2 cellular contexts compared by ENCODE assay signal in the genomic region with DNA sequence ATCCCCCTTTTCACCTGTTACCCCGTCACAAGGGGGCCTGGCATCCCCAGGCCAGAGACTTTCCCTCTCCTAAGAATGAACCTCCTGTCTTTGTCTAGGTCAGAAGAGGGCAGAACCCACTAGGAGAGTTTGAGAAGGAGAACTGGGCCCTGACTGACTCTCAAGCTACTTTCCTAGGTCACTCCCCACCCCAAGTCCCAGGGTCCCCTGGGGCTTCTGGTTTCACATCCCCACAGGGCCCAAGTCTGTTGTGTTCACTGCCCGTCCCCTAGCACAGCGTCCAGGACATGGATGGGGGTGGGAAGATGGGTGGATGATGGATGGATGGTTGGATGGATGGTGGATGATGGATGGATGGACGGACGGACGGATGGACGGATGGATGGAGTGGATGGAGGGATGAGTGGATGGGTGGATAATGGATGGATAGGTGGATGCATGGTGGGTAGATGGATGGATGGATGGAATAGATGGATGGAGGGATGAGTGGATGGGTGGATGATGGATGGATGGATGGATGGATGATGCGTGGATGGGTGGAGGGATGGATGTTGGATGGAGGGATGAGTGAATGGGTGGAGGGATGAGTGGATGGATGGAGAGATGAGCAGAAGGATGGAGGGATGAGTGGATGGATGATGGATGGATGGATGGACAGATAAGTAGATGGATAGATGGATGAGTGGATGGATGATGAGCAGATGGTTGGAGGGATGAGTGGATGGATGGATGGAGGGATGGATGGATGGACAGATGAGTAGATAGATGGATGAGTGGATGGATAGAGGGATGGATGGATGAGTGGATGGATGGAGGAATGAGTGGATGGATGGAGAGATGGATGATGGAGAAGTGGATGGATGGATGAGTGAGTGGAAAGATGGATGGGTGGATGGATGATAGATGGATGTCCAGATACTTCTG.
TF ChIP-seq lines count a peak whose summit lies in the region.

No MANE protein-coding gene starts in this region.

TF ChIP-seq in HepG2, 621 proteins besides CTCF, POLR2A, EP300 and RAD21 (continues in another document):
- TF ChIP-seq, protein P1, sequence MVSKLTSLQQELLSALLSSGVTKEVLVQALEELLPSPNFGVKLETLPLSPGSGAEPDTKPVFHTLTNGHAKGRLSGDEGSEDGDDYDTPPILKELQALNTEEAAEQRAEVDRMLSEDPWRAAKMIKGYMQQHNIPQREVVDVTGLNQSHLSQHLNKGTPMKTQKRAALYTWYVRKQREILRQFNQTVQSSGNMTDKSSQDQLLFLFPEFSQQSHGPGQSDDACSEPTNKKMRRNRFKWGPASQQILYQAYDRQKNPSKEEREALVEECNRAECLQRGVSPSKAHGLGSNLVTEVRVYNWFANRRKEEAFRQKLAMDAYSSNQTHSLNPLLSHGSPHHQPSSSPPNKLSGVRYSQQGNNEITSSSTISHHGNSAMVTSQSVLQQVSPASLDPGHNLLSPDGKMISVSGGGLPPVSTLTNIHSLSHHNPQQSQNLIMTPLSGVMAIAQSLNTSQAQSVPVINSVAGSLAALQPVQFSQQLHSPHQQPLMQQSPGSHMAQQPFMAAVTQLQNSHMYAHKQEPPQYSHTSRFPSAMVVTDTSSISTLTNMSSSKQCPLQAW (CRISPR knock-in tag; IDR thresholded peaks at IDR 0.05) = no peak
- TF ChIP-seq, protein P2, sequence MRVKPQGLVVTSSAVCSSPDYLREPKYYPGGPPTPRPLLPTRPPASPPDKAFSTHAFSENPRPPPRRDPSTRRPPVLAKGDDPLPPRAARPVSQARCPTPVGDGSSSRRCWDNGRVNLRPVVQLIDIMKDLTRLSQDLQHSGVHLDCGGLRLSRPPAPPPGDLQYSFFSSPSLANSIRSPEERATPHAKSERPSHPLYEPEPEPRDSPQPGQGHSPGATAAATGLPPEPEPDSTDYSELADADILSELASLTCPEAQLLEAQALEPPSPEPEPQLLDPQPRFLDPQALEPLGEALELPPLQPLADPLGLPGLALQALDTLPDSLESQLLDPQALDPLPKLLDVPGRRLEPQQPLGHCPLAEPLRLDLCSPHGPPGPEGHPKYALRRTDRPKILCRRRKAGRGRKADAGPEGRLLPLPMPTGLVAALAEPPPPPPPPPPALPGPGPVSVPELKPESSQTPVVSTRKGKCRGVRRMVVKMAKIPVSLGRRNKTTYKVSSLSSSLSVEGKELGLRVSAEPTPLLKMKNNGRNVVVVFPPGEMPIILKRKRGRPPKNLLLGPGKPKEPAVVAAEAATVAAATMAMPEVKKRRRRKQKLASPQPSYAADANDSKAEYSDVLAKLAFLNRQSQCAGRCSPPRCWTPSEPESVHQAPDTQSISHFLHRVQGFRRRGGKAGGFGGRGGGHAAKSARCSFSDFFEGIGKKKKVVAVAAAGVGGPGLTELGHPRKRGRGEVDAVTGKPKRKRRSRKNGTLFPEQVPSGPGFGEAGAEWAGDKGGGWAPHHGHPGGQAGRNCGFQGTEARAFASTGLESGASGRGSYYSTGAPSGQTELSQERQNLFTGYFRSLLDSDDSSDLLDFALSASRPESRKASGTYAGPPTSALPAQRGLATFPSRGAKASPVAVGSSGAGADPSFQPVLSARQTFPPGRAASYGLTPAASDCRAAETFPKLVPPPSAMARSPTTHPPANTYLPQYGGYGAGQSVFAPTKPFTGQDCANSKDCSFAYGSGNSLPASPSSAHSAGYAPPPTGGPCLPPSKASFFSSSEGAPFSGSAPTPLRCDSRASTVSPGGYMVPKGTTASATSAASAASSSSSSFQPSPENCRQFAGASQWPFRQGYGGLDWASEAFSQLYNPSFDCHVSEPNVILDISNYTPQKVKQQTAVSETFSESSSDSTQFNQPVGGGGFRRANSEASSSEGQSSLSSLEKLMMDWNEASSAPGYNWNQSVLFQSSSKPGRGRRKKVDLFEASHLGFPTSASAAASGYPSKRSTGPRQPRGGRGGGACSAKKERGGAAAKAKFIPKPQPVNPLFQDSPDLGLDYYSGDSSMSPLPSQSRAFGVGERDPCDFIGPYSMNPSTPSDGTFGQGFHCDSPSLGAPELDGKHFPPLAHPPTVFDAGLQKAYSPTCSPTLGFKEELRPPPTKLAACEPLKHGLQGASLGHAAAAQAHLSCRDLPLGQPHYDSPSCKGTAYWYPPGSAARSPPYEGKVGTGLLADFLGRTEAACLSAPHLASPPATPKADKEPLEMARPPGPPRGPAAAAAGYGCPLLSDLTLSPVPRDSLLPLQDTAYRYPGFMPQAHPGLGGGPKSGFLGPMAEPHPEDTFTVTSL (CRISPR knock-in tag; IDR thresholded peaks at IDR 0.05; ENCODE audit: borderline replicate concordance) = no peak
- TF ChIP-seq, protein P3, sequence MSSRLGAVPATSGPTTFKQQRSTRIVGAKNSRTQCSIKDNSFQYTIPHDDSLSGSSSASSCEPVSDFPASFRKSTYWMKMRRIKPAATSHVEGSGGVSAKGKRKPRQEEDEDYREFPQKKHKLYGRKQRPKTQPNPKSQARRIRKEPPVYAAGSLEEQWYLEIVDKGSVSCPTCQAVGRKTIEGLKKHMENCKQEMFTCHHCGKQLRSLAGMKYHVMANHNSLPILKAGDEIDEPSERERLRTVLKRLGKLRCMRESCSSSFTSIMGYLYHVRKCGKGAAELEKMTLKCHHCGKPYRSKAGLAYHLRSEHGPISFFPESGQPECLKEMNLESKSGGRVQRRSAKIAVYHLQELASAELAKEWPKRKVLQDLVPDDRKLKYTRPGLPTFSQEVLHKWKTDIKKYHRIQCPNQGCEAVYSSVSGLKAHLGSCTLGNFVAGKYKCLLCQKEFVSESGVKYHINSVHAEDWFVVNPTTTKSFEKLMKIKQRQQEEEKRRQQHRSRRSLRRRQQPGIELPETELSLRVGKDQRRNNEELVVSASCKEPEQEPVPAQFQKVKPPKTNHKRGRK (CRISPR knock-in tag; IDR thresholded peaks at IDR 0.05) = no peak
- peak; percentile 6; the same call in 1 of the 2 replicates for TF ChIP-seq LCORL (IDR thresholded peaks at IDR 0.05)
- TF ChIP-seq LCORL (CRISPR knock-in tag; IDR thresholded peaks at IDR 0.05) = no peak
- TF ChIP-seq, protein P4, sequence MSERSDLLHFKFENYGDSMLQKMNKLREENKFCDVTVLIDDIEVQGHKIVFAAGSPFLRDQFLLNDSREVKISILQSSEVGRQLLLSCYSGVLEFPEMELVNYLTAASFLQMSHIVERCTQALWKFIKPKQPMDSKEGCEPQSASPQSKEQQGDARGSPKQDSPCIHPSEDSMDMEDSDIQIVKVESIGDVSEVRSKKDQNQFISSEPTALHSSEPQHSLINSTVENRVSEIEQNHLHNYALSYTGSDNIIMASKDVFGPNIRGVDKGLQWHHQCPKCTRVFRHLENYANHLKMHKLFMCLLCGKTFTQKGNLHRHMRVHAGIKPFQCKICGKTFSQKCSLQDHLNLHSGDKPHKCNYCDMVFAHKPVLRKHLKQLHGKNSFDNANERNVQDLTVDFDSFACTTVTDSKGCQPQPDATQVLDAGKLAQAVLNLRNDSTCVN (CRISPR knock-in tag; IDR thresholded peaks at IDR 0.05; ENCODE audit: borderline replicate concordance) = no peak
- TF ChIP-seq RXRB (CRISPR knock-in tag; IDR thresholded peaks at IDR 0.05; ENCODE audit: borderline replicate concordance) = no peak
- TF ChIP-seq REL (CRISPR knock-in tag; conservative IDR thresholded peaks at IDR 0.05) = no peak
- no peak for TF ChIP-seq ZNF616 (CRISPR knock-in tag; IDR thresholded peaks at IDR 0.05; ENCODE audit: low read depth)
- TF ChIP-seq KDM2A (CRISPR knock-in tag; IDR thresholded peaks at IDR 0.05; ENCODE audit: borderline replicate concordance, low read depth) = no peak
- no peak for TF ChIP-seq ZNF331 (CRISPR knock-in tag; IDR thresholded peaks at IDR 0.05)
- TF ChIP-seq NBN (conservative IDR thresholded peaks at IDR 0.05) = 0 out of 2 replicates have a peak, but pooled peaks have one; percentile 22
- TF ChIP-seq IKZF1 (IDR thresholded peaks at IDR 0.05) = 0 out of 2 replicates have a peak, but pooled peaks have one; percentile 18
- no peak for TF ChIP-seq TSC22D2 (CRISPR knock-in tag; IDR thresholded peaks at IDR 0.05; ENCODE audit: borderline replicate concordance)
- TF ChIP-seq ZNF33A (CRISPR knock-in tag; IDR thresholded peaks at IDR 0.05; ENCODE audit: borderline replicate concordance) = no peak

TF ChIP-seq in GM12878, 131 proteins besides CTCF, POLR2A, EP300 and RAD21:
- TF ChIP-seq, protein P5, sequence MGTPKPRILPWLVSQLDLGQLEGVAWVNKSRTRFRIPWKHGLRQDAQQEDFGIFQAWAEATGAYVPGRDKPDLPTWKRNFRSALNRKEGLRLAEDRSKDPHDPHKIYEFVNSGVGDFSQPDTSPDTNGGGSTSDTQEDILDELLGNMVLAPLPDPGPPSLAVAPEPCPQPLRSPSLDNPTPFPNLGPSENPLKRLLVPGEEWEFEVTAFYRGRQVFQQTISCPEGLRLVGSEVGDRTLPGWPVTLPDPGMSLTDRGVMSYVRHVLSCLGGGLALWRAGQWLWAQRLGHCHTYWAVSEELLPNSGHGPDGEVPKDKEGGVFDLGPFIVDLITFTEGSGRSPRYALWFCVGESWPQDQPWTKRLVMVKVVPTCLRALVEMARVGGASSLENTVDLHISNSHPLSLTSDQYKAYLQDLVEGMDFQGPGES (IDR thresholded peaks at IDR 0.05) = no peak
- peak; percentile 30; the same call in 1 of the 2 replicates for TF ChIP-seq SPI1 (IDR thresholded peaks at IDR 0.05; ENCODE audit: borderline replicate concordance, insufficient read depth, low read depth, low read length)
